In genomic region chr10:124417846-124418725, GRCh38 we compare ENCODE assay signal across 8 cellular contexts. TPM values are rescaled to one million over a fixed set of nuclear protein-coding genes. Genes with fewer than 3 reads are reported as not detected.
A peak's percentile ranks its signal among the peaks of the same experiment; 100 is the strongest.
DNase-seq lines count a peak whose midpoint lies in the region; ATAC-seq and TF ChIP-seq lines count a peak whose summit lies in the region.

No MANE protein-coding gene starts in this region.

- POLR2A ChIA-PET in AG04450 (lab: Yijun Ruan, JAX): interaction anchor here (1.0 to 1.7 kb wide), 2 partner anchors 44 to 262 kb away, joined by 3 to 7 read pairs; partner anchors contain the start of gene LHPP
- POLR2A ChIA-PET in RWPE1 (lab: Yijun Ruan, JAX; ENCODE audit: low non-redundant PET): interaction anchor here (0.7 to 1.0 kb wide), 2 partner anchors 44 to 414 kb away, joined by 4 to 6 read pairs; partner anchors contain the start of gene LHPP

- H2BK12ac ChIP-seq in neuronal stem cell (ENCODE audit: low read length): no peak overlapping the region

- ATAC-seq in GM19023 (IDR thresholded peaks at IDR 0.05; ENCODE audit: unreplicated experiment): peak; percentile 27
- peak; percentile 34 for ATAC-seq in HG03354 (IDR thresholded peaks at IDR 0.05; ENCODE audit: poor library complexity, severe bottlenecking, unreplicated experiment)

- H3K9ac ChIP-seq in neuronal stem cell (ENCODE audit: low read depth, low read length, poor library complexity): peak overlapping the region; percentile 80

- H3K27ac ChIP-seq in AG04450 (ENCODE audit: low read depth, low read length) (peak overlapping the region; percentile 77), RWPE1 (peak overlapping the region; percentile 80), neuronal stem cell (replicated peaks; ENCODE audit: low read length) (no peak overlapping the region), testis (peak overlapping the region; percentile 90 to 97)

- H2BK5ac ChIP-seq in neuronal stem cell (ENCODE audit: low read length): peak overlapping the region; percentile 59

- TF ChIP-seq POLR2A in testis (IDR thresholded peaks at IDR 0.05): no peak

- H4K91ac ChIP-seq in neuronal stem cell (ENCODE audit: low read depth, low read length, poor library complexity): no peak overlapping the region

- H3K23ac ChIP-seq in neuronal stem cell (ENCODE audit: low read depth, low read length, poor library complexity): peak overlapping the region; percentile 99

- H3K36me3 ChIP-seq in neuronal stem cell (replicated peaks in 1 of 2; ENCODE audit: control insufficient read depth in 2 of 2, insufficient read depth in 2 of 2, low read length in 2 of 2) (no peaks in the 10 kb centered on the region), testis (ENCODE audit: low read depth, missing control alignments) (no peaks in the 10 kb centered on the region)

- no peaks in the 10 kb centered on the region for H3K79me1 ChIP-seq in neuronal stem cell (ENCODE audit: low read depth, low read length)

- WGBS in neuronal stem cell (ENCODE audit: extremely low coverage in 2 of 2, insufficient read length in 2 of 2, insufficient replicate concordance in 1 of 2), 2 donors: no CpG with 5 or more reads among the region's 66 CpGs
- WGBS in testis, 2 donors: 2 to 5% methylated on average over 21 to 66 of the region's 66 CpGs

- H3K4me3 ChIP-seq in AG04450 (ENCODE audit: low read depth, low read length): peak overlapping the region; percentile 70
- peak overlapping the region; percentile 74 to 95 for H3K4me3 ChIP-seq in neuronal stem cell (ENCODE audit: low read length in 2 of 2)
- H3K4me3 ChIP-seq in testis: peak overlapping the region; percentile 87 to 91

- H3K18ac ChIP-seq in neuronal stem cell (ENCODE audit: low read length): peak overlapping the region; percentile 73

- CTCF ChIA-PET in AG04450 (lab: Charles Lee) (interaction anchor here (0.7 to 6.3 kb wide), 5 partner anchors 11 to 28 kb away, joined by 3 to 78 read pairs (median 5); no protein-coding TSS in a partner anchor), RWPE1 (lab: Yijun Ruan, JAX) (interaction anchor here (0.7 to 1.4 kb wide), 3 partner anchors 12 to 29 kb away, joined by 3 to 11 read pairs (median 3); no protein-coding TSS in a partner anchor)

- peak; percentile 8; the same call in 1 of the 2 replicates for TF ChIP-seq CTCF in AG04450 (IDR thresholded peaks at IDR 0.05; ENCODE audit: low read depth, low read length)
- TF ChIP-seq CTCF in RWPE1 (conservative IDR thresholded peaks at IDR 0.05; ENCODE audit: low read depth): no peak
- no peak for TF ChIP-seq CTCF in testis (IDR thresholded peaks at IDR 0.05)

- H3K14ac ChIP-seq in neuronal stem cell (ENCODE audit: low read length): peak overlapping the region; percentile 49

- H3K4me1 ChIP-seq in neuronal stem cell (ENCODE audit: control insufficient read depth in 2 of 2, insufficient read depth in 1 of 2, low read depth in 1 of 2, low read length in 2 of 2) (peaks cover 3 to 6% of the 10 kb centered on the region in 2 donors), testis (peaks cover 44% of the 10 kb centered on the region)

- no peak overlapping the region for H4K8ac ChIP-seq in neuronal stem cell (ENCODE audit: low read depth, low read length)

- DNase-seq in AG04450 (ENCODE audit: low read depth, low spot score) (no peak), RWPE1 (ENCODE audit: low spot score) (peak; percentile 63), globus pallidus (ENCODE audit: low spot score) (peak; percentile 75), neuronal stem cell (ENCODE audit: low spot score) (peak; percentile 56), testis (peak; percentile 56)
- DNase-seq in activated naive CD4-positive, alpha-beta T cell treated with anti-CD3 and anti-CD28 coated beads, Interleukin-2, amount 50 U/mL, for 16 hours: peak; percentile 45

- no peak overlapping the region for H2BK120ac ChIP-seq in neuronal stem cell (ENCODE audit: low read depth, low read length)

- H3K27me3 ChIP-seq in AG04450 (ENCODE audit: control insufficient read depth, insufficient read depth, low read length): peaks cover 11% of the 10 kb centered on the region
- peaks cover 0 to 37% (median 12%) of the 10 kb centered on the region in 3 experiments for H3K27me3 ChIP-seq in neuronal stem cell (ENCODE audit: control insufficient read depth in 3 of 3, insufficient read depth in 3 of 3, low read depth in 1 of 3, low read length in 3 of 3)
- no peaks in the 10 kb centered on the region for H3K27me3 ChIP-seq in testis

- H2AK5ac ChIP-seq in neuronal stem cell (ENCODE audit: low read depth, low read length): no peak overlapping the region

- no peak overlapping the region for H2BK15ac ChIP-seq in neuronal stem cell (ENCODE audit: low read length)

- no peaks in the 10 kb centered on the region for H3K9me3 ChIP-seq in AG04450 (ENCODE audit: control insufficient read depth, insufficient read depth, low read length)
- H3K9me3 ChIP-seq in neuronal stem cell (replicated peaks in 1 of 2; ENCODE audit: control insufficient read depth in 2 of 2, insufficient read depth in 1 of 2, low read depth in 1 of 2, low read length in 2 of 2): no peaks in the 10 kb centered on the region
- H3K9me3 ChIP-seq in testis: no peaks in the 10 kb centered on the region

- peak overlapping the region; percentile 97 for H2AFZ ChIP-seq in neuronal stem cell (ENCODE audit: low read length)

- intact Hi-C loops in testis (cut with DNase I; ENCODE audit: low total_unique reads): no loop called here

- H3K4me2 ChIP-seq in neuronal stem cell (ENCODE audit: insufficient read depth, low read length, poor library complexity, severe bottlenecking): peak overlapping the region; percentile 90

- no peak overlapping the region for H3K4ac ChIP-seq in neuronal stem cell (ENCODE audit: low read length)

RNA-seq across cellular contexts. Expression of gene OAT, which starts 0.6 kb away (rescaled TPM):
- 153 and 182 TPM in 2 replicates for polyA plus RNA-seq in AG04450 (2011; rRNA removed)
- polyA minus RNA-seq in AG04450 (2011; rRNA and poly(A)+ RNA removed): 74.4 and 89.8 TPM in 2 replicates
- polyA plus RNA-seq in neuronal stem cell (2013, experiment 1 of 2): 26.5 TPM
- polyA plus RNA-seq in neuronal stem cell (2013, experiment 2 of 2): 25.8 TPM
- total RNA-seq in testis: 100 to 1,000 TPM; 115 to 129 TPM
- polyA plus RNA-seq in testis (ENCODE audit: insufficient read depth, low read depth, low replicate concordance): 110 TPM

RNA-seq across cellular contexts. Expression of gene NKX1-2, which starts 31.7 kb away (rescaled TPM):
- not detected in 2 replicates for polyA plus RNA-seq in AG04450 (2011; rRNA removed)
- not detected in 2 replicates for polyA minus RNA-seq in AG04450 (2011; rRNA and poly(A)+ RNA removed)
- 0.06 TPM for polyA plus RNA-seq in neuronal stem cell (2013, experiment 1 of 2)
- polyA plus RNA-seq in neuronal stem cell (2013, experiment 2 of 2): 0.07 TPM
- under 1 TPM; 0.06 to 0.08 TPM for total RNA-seq in testis
- not detected for polyA plus RNA-seq in testis (ENCODE audit: insufficient read depth, low read depth, low replicate concordance)

RNA-seq across cellular contexts. Expression of gene LHPP, which starts 43.5 kb away (rescaled TPM):
- polyA plus RNA-seq in AG04450 (2011; rRNA removed) (7.1 and 9.6 TPM in 2 replicates), testis (ENCODE audit: insufficient read depth, low read depth, low replicate concordance) (45.0 TPM)
- polyA minus RNA-seq in AG04450 (2011; rRNA and poly(A)+ RNA removed): 5.5 and 8.1 TPM in 2 replicates
- 14.7 TPM for polyA plus RNA-seq in neuronal stem cell (2013, experiment 1 of 2)
- 13.6 TPM for polyA plus RNA-seq in neuronal stem cell (2013, experiment 2 of 2)
- total RNA-seq in testis: 10 to 100 TPM; 34.2 to 46.0 TPM
